Comparison of ENCODE assay signal across 7 cellular contexts in the genomic region with DNA sequence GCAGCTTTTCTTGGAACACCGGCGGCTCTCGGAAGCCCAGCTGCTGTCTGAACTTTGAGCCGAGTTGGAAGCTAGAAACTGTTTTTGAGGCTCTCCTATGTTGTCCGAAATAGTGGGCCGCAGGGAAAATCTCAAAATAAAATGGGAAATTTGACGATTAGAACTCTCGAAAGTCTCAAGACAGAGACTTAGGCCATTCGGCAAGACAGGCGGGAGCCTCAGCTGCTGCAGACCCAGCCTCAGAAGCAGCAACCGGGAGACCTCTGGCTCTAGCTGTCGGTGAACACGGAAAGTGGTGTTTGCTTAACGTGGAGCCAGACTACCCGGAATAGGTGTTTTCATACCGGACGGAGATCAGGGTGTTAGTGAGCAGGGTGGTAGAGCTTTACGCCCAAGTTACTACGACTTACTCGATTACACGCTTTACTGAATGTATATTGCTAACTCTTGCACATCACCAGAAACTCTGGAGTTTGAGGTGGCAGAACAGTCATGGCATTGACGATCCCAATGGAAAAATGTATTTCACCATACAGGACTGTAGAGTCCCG. TPM values are rescaled to one million over a fixed set of nuclear protein-coding genes. Genes with fewer than 3 reads are reported as not detected.
DNase-seq lines count a peak whose midpoint lies in the region; ATAC-seq and TF ChIP-seq lines count a peak whose summit lies in the region.

No MANE protein-coding gene starts in this region.

- in situ Hi-C loops in IMR-90 (cut with MboI; ENCODE audit: low sequenced_read_pairs) = no loop called here

- dilution Hi-C loops in IMR-90 (cut with HindIII; ENCODE audit: low sequenced_read_pairs, unreplicated experiment) = no loop called here

- CTCF ChIA-PET in IMR-90 (lab: Yijun Ruan, JAX) = interaction anchor here (0.5 to 1.2 kb wide), 4 partner anchors 10 to 610 kb away, joined by 3 to 6 read pairs (median 4); no protein-coding TSS in a partner anchor

- H3K4me3 ChIP-seq in IMR-90 (ENCODE audit: insufficient read depth, low read depth, low read length) (peak overlapping the region; percentile 71), breast epithelium (peak overlapping the region; percentile 97 to 99 (median 98)), lower lobe of right lung (peak overlapping the region; percentile 94), vagina (peak overlapping the region; percentile 68 to 81)

- H3K27ac ChIP-seq in IMR-90 (ENCODE audit: insufficient read depth, low read length) (peak overlapping the region; percentile 86), breast epithelium (peak overlapping the region; percentile 97 to 99), lower lobe of right lung (peak overlapping the region; percentile 100), vagina (peak overlapping the region; percentile 91)

- peak overlapping the region; percentile 98 for H2AK9ac ChIP-seq in IMR-90 (replicated peaks; ENCODE audit: low read depth, low read length, poor library complexity)

- 9% methylated on average over 9 of the region's 23 CpGs; no CpG with 5 or more reads in 1 of the 2 experiments for WGBS in IMR-90 (ENCODE audit: extremely low coverage in 2 of 2, insufficient read length in 1 of 2), 2 experiments

- TF ChIP-seq CTCF in IMR-90 (conservative IDR thresholded peaks at IDR 0.05; ENCODE audit: low read depth, low read length) (no peak), breast epithelium (IDR thresholded peaks at IDR 0.05) (no peak), lower lobe of right lung (IDR thresholded peaks at IDR 0.05) (no peak), vagina (IDR thresholded peaks at IDR 0.05) (no peak)

- peak overlapping the region; percentile 93 for H2AFZ ChIP-seq in IMR-90 (replicated peaks; ENCODE audit: low read length, poor library complexity)

- H2BK5ac ChIP-seq in IMR-90 (ENCODE audit: low read depth, low read length, poor library complexity, severe bottlenecking) = peak overlapping the region; percentile 66

- H3K27me3 ChIP-seq in IMR-90 (ENCODE audit: control insufficient read depth, insufficient read depth, low read length) = no peaks in the 10 kb centered on the region
- no peaks in the 10 kb centered on the region for H3K27me3 ChIP-seq in breast epithelium
- no peaks in the 10 kb centered on the region for H3K27me3 ChIP-seq in lower lobe of right lung (ENCODE audit: low read depth)
- no peaks in the 10 kb centered on the region for H3K27me3 ChIP-seq in vagina

- ATAC-seq in GM18505 (IDR thresholded peaks at IDR 0.05; ENCODE audit: unreplicated experiment) = peak; percentile 5
- peak; percentile 3 for ATAC-seq in IMR-90 (ENCODE audit: low read depth)
- ATAC-seq in lower lobe of right lung = peak in 1 of 2 donors; percentile 4
- ATAC-seq in HG03196 (IDR thresholded peaks at IDR 0.05; ENCODE audit: unreplicated experiment) = no peak

- TF ChIP-seq POLR2A in GM18505 (IDR thresholded peaks at IDR 0.05; ENCODE audit: borderline replicate concordance, extremely low read depth, insufficient read depth, insufficient read length) (no peak), IMR-90 (IDR thresholded peaks at IDR 0.05; ENCODE audit: low read depth, low read length) (no peak), breast epithelium (IDR thresholded peaks at IDR 0.05) (no peak), vagina (IDR thresholded peaks at IDR 0.05) (no peak)

- H3K36me3 ChIP-seq in IMR-90 (ENCODE audit: control insufficient read depth, insufficient read depth, low read length) (peaks cover 40% of the 10 kb centered on the region), breast epithelium (peaks cover 5% of the 10 kb centered on the region), lower lobe of right lung (peaks cover 65% of the 10 kb centered on the region), vagina (peaks cover 0 to 49% of the 10 kb centered on the region in 2 donors)

- DNase-seq in IMR-90 (peak; percentile 17), breast epithelium (ENCODE audit: low spot score in 2 of 2) (no peak), lower lobe of right lung (no peak), vagina (ENCODE audit: extremely low spot score in 2 of 2) (no peak), HuH-7 (ENCODE audit: low spot score) (no peak)

- H2BK15ac ChIP-seq in IMR-90 (ENCODE audit: low read depth, low read length) = no peak overlapping the region

- BruUV-seq in IMR-90 (replicated peaks; lab: Mats Ljungman, UMichigan) = no TSS peak

- H4K20me1 ChIP-seq in IMR-90 (ENCODE audit: insufficient read depth, low read length) = peaks cover 16% of the 10 kb centered on the region; the same call in 1 of the 2 replicates

- peak overlapping the region; percentile 90 for H3K9ac ChIP-seq in IMR-90 (ENCODE audit: low read depth, low read length)

- H2BK120ac ChIP-seq in IMR-90 (ENCODE audit: low read depth, low read length) = no peak overlapping the region

- H4K8ac ChIP-seq in IMR-90 (ENCODE audit: low read depth in 2 of 2, low read length in 2 of 2) = peak overlapping the region; percentile 71 to 97

- H2AK5ac ChIP-seq in IMR-90 (ENCODE audit: low read depth, low read length) = peak overlapping the region; percentile 82; the same call in 1 of the 2 replicates

- no peak overlapping the region for H2BK20ac ChIP-seq in IMR-90 (ENCODE audit: low read depth, low read length)

- H3K56ac ChIP-seq in IMR-90 (ENCODE audit: extremely low read depth, insufficient read depth, low read length) = peak overlapping the region; percentile 91

- H3K4me2 ChIP-seq in IMR-90 (ENCODE audit: low read depth, low read length) = peak overlapping the region; percentile 73

- intact Hi-C loops in IMR-90 (cut with micrococcal nuclease) (loop anchor here (1.0 to 5.0 kb wide), 3 partner anchors 82 to 340 kb away; no protein-coding TSS in a partner anchor), breast epithelium (cut with DNase I; ENCODE audit: low total_unique reads) (no loop called here), lower lobe of right lung (cut with DNase I) (no loop called here), vagina (cut with DNase I) (loop anchor here (2.0 to 5.0 kb wide), 2 partner anchors 84 to 269 kb away; no protein-coding TSS in a partner anchor)

- H3K23ac ChIP-seq in IMR-90 (ENCODE audit: low read depth, low read length) = peak overlapping the region; percentile 94

- peak overlapping the region; percentile 79 for H4K91ac ChIP-seq in IMR-90 (ENCODE audit: insufficient read depth, low read depth, low read length)

- H3K4me1 ChIP-seq in IMR-90 (ENCODE audit: control insufficient read depth, insufficient read depth, low read length) = peaks cover 4% of the 10 kb centered on the region
- H3K4me1 ChIP-seq in breast epithelium = peaks cover 6 to 8% of the 10 kb centered on the region in 2 donors
- peaks cover 17% of the 10 kb centered on the region for H3K4me1 ChIP-seq in lower lobe of right lung
- H3K4me1 ChIP-seq in vagina = peaks cover 20% of the 10 kb centered on the region

- TF ChIP-seq RAD21 in IMR-90 (IDR thresholded peaks at IDR 0.05; ENCODE audit: low read length) = no peak

- peak overlapping the region; percentile 71 for H3K4ac ChIP-seq in IMR-90 (ENCODE audit: low read depth, low read length)

- H3K18ac ChIP-seq in IMR-90 (ENCODE audit: low read depth, low read length) = peak overlapping the region; percentile 34; the same call in 1 of the 2 replicates

- H3K9me3 ChIP-seq in IMR-90 (ENCODE audit: control insufficient read depth, insufficient read depth, low read length) (no peaks in the 10 kb centered on the region), breast epithelium (no peaks in the 10 kb centered on the region), lower lobe of right lung (no peaks in the 10 kb centered on the region), vagina (no peaks in the 10 kb centered on the region)

- H3K9me1 ChIP-seq in IMR-90 (ENCODE audit: insufficient read depth, low read length) = peaks cover 4% of the 10 kb centered on the region; the same call in 1 of the 2 replicates

- H3K79me1 ChIP-seq in IMR-90 (ENCODE audit: low read depth in 1 of 2, low read length in 2 of 2) = peaks cover 48 to 60% of the 10 kb centered on the region in 2 experiments

- H3K14ac ChIP-seq in IMR-90 (replicated peaks; ENCODE audit: low read depth, low read length) = peak overlapping the region; percentile 90

- H4K5ac ChIP-seq in IMR-90 (ENCODE audit: low read depth, low read length) = peak overlapping the region; percentile 28

- POLR2A ChIA-PET in IMR-90 (lab: Charles Lee; ENCODE audit: unreplicated experiment) = interaction anchor here (0.9 kb wide), 1 partner anchor 10 kb away, joined by 3 read pairs; no protein-coding TSS in a partner anchor

TF ChIP-seq in IMR-90, 13 proteins besides CTCF, POLR2A, EP300 and RAD21:
- TF ChIP-seq FOS (IDR thresholded peaks at IDR 0.05; ENCODE audit: low read depth, low read length) = no peak

RNA-seq across cellular contexts. Expression of gene MAN2C1, which starts 0.4 kb away (rescaled TPM):
- total RNA-seq in IMR-90 (2012; rRNA removed) (29.7 and 34.8 TPM in 2 replicates), breast epithelium (100 to 1,000 TPM; 112 to 259 (median 169) TPM), lower lobe of right lung (208 TPM), vagina (198 TPM)
- polyA plus RNA-seq in IMR-90 (2012; rRNA removed) = 153 and 157 TPM in 2 replicates
- polyA plus RNA-seq in IMR-90 (2012; cell fraction: cytosol; rRNA removed) = 35.8 and 42.7 TPM in 2 replicates
- 1,121 and 2,846 TPM in 2 replicates for polyA plus RNA-seq in IMR-90 (2012; cell fraction: nucleus; rRNA removed; ENCODE audit: low replicate concordance)

RNA-seq across cellular contexts. Expression of gene NEIL1, which starts 21.9 kb away (rescaled TPM):
- 0.56 and 1.1 TPM in 2 replicates for total RNA-seq in IMR-90 (2012; rRNA removed)
- polyA plus RNA-seq in IMR-90 (2012; rRNA removed) = 3.6 and 3.7 TPM in 2 replicates
- polyA plus RNA-seq in IMR-90 (2012; cell fraction: cytosol; rRNA removed) = 1.0 and 1.4 TPM in 2 replicates
- 26.0 and 30.5 TPM in 2 replicates for polyA plus RNA-seq in IMR-90 (2012; cell fraction: nucleus; rRNA removed; ENCODE audit: low replicate concordance)
- 100 to 1,000 TPM in 1 of 3 donors, 10 to 100 TPM in 2; 23.4 to 101 (median 97.9) TPM for total RNA-seq in breast epithelium
- total RNA-seq in lower lobe of right lung = 43.7 TPM
- total RNA-seq in vagina = 69.2 TPM

RNA-seq across cellular contexts. Expression of gene COMMD4, which starts 32.9 kb away (rescaled TPM):
- total RNA-seq in IMR-90 (2012; rRNA removed) = 91.2 and 95.5 TPM in 2 replicates
- polyA plus RNA-seq in IMR-90 (2012; rRNA removed) = 133 and 162 TPM in 2 replicates
- 171 and 191 TPM in 2 replicates for polyA plus RNA-seq in IMR-90 (2012; cell fraction: cytosol; rRNA removed)
- 147 and 297 TPM in 2 replicates for polyA plus RNA-seq in IMR-90 (2012; cell fraction: nucleus; rRNA removed; ENCODE audit: low replicate concordance)
- 10 to 100 TPM; 61.6 to 66.6 (median 63.6) TPM for total RNA-seq in breast epithelium
- total RNA-seq in lower lobe of right lung = 59.0 TPM
- 57.5 TPM for total RNA-seq in vagina

Comparison
In these comparisons a context has a peak if more than half of its experiments do, and no peak if none do; other contexts are left out.
1. RNA of gene NEIL1, which starts 21.9 kb away (total RNA-seq): 23.4 to 101 TPM in breast epithelium, 69.2 TPM in vagina (single experiment) and 43.7 TPM in lower lobe of right lung (single experiment); 0.56 to 1.1 TPM in IMR-90; every median in the first group is over 10 times any median in the second.
2. intact Hi-C loops: an anchor here in IMR-90 (1.0 to 5.0 kb wide) and vagina (2.0 to 5.0 kb wide); none called in breast epithelium and lower lobe of right lung.
3. Peak in every context shown above with its lines, with median percentiles within 50 percentile points of each other: H3K27ac ChIP-seq and H3K4me3 ChIP-seq.